ENCODE assay signal across 1 cellular context in genomic region chr22:35380537-35381423, GRCh38.
TF ChIP-seq lines count a peak whose summit lies in the region.

Gene HMOX1 (plus strand): TSS chr22:35381096. CDS start chr22:35381174, 78 bp downstream.

TF ChIP-seq in H1, 55 proteins besides CTCF, POLR2A, EP300 and RAD21 (continued from another document):
- TF ChIP-seq HDAC6 (IDR thresholded peaks at IDR 0.05; ENCODE audit: low read depth, low read length) (no peak), TAF1 (IDR thresholded peaks at IDR 0.05; ENCODE audit: low read depth, low read length) (peak; percentile 64), PHF8 (conservative IDR thresholded peaks at IDR 0.05; ENCODE audit: low read depth, low read length) (0 out of 2 replicates have a peak, but pooled peaks have one; percentile 31), MAX (IDR thresholded peaks at IDR 0.05) (peak; percentile 84), CEBPB (IDR thresholded peaks at IDR 0.05; ENCODE audit: low read depth, low read length) (peak; percentile 86), USF2 (IDR thresholded peaks at IDR 0.05; ENCODE audit: low read length) (peak; percentile 92)
